In genomic region chr1:58895082-58895481, GRCh38 we compare ENCODE assay signal across 14 cellular contexts.
A peak's percentile ranks its signal among the peaks of the same experiment; 100 is the strongest.
DNase-seq lines count a peak whose midpoint lies in the region; ATAC-seq and TF ChIP-seq lines count a peak whose summit lies in the region.
"Had no signal": no experiment of that assay in that cellular context is flagged by ENCODE, and none has a peak within 500 bp of the region (broad histone marks: within the 10 kb centered on the region; RNA-seq: fewer than 3 reads in every experiment).

No MANE protein-coding gene starts in this region.

- H3K36me3 ChIP-seq in IMR-90 (ENCODE audit: control insufficient read depth, insufficient read depth, low read length) (no peaks in the 10 kb centered on the region), spleen (no peaks in the 10 kb centered on the region)

- TF ChIP-seq CTCF in IMR-90 (conservative IDR thresholded peaks at IDR 0.05; ENCODE audit: low read depth, low read length) (no peak), spleen (IDR thresholded peaks at IDR 0.05 in 8 of 11, conservative IDR thresholded peaks at IDR 0.05 in 3 of 11) (no peak)

- peak overlapping the region; percentile 15 for H4K91ac ChIP-seq in IMR-90 (ENCODE audit: insufficient read depth, low read depth, low read length)

- H3K27ac Mint-ChIP-seq in T-helper 2 cell treated with Interferon-gamma antibody and Interleukin-4, amounts not matched to agents 5 μg/mL and 100 μg/mL, for 36 hours = peak overlapping the region; percentile 23
- H3K27ac Mint-ChIP-seq: activated CD4-positive, alpha-beta T cell treated with anti-CD3 and anti-CD28 coated beads, Interleukin-2, amount 10 ng/mL, durations not matched to agents 7 days and 5 days; activated naive CD4-positive, alpha-beta T cell treated with anti-CD3 and anti-CD28 coated beads, Interleukin-2, amount 10 ng/mL, durations not matched to agents 7 days and 5 days; progenitor cell of endocrine pancreas had no signal

- H3K9me3 ChIP-seq in IMR-90 (ENCODE audit: control insufficient read depth, insufficient read depth, low read length) (no peaks in the 10 kb centered on the region), right cardiac atrium (ENCODE audit: control insufficient read depth, low read length) (no peaks in the 10 kb centered on the region), spleen (no peaks in the 10 kb centered on the region)
- H3K9me3 ChIP-seq: testis had no signal

- peaks cover 10% of the 10 kb centered on the region for H3K9me1 ChIP-seq in IMR-90 (ENCODE audit: insufficient read depth, low read length)

- peak overlapping the region; percentile 51; the same call in 1 of the 2 replicates for H2AK5ac ChIP-seq in IMR-90 (ENCODE audit: low read depth, low read length)

- peak overlapping the region; percentile 77 for H2AFZ ChIP-seq in IMR-90 (replicated peaks; ENCODE audit: low read length, poor library complexity)

- no peak overlapping the region for H3K4me2 ChIP-seq in IMR-90 (ENCODE audit: low read depth, low read length)

- peaks cover 16% of the 10 kb centered on the region for H3K4me1 ChIP-seq in IMR-90 (ENCODE audit: control insufficient read depth, insufficient read depth, low read length)
- H3K4me1 ChIP-seq in right cardiac atrium (ENCODE audit: control insufficient read depth, insufficient read depth, low read length) = peaks cover 34% of the 10 kb centered on the region
- H3K4me1 ChIP-seq in spleen = peaks cover 39 to 75% (median 61%) of the 10 kb centered on the region in 6 donors
- H3K4me1 ChIP-seq: foreskin keratinocyte had no signal

- H3K18ac ChIP-seq in IMR-90 (ENCODE audit: low read depth, low read length) = no peak overlapping the region

- in situ Hi-C loops in IMR-90 (cut with MboI; ENCODE audit: low sequenced_read_pairs) = no loop called here

- peak overlapping the region; percentile 64; the same call in 1 of the 2 replicates for H3K4ac ChIP-seq in IMR-90 (ENCODE audit: low read depth, low read length)

- no CpG with 5 or more reads among the region's 2 CpGs for WGBS in IMR-90 (ENCODE audit: extremely low coverage in 2 of 2, insufficient read length in 1 of 2), 2 experiments
- 83% methylated on average over 2 of the region's 2 CpGs for WGBS in right cardiac atrium
- WGBS in spleen, 5 donors = 75 to 88% (median 85%) methylated on average over 2 of the region's 2 CpGs

- no peak overlapping the region for H3K9ac ChIP-seq in IMR-90 (ENCODE audit: low read depth, low read length)

- no peak overlapping the region for H3K4me3 Mint-ChIP-seq in T-helper 2 cell treated with Interferon-gamma antibody and Interleukin-4, amounts not matched to agents 5 μg/mL and 100 μg/mL, for 36 hours
- H3K4me3 Mint-ChIP-seq: activated CD4-positive, alpha-beta T cell treated with anti-CD3 and anti-CD28 coated beads, Interleukin-2, amount 10 ng/mL, durations not matched to agents 7 days and 5 days; activated naive CD4-positive, alpha-beta T cell treated with anti-CD3 and anti-CD28 coated beads, Interleukin-2, amount 10 ng/mL, durations not matched to agents 7 days and 5 days had no signal

- no peak overlapping the region for H3K14ac ChIP-seq in IMR-90 (replicated peaks; ENCODE audit: low read depth, low read length)

- H3K27me3 ChIP-seq in IMR-90 (ENCODE audit: control insufficient read depth, insufficient read depth, low read length) (no peaks in the 10 kb centered on the region), right cardiac atrium (ENCODE audit: control insufficient read depth, insufficient read depth) (no peaks in the 10 kb centered on the region), spleen (replicated peaks in 1 of 7) (no peaks in the 10 kb centered on the region)
- H3K27me3 ChIP-seq: foreskin keratinocyte, testis had no signal

- H4K8ac ChIP-seq in IMR-90 (ENCODE audit: low read depth in 2 of 2, low read length in 2 of 2) = peak overlapping the region in 1 of 2 experiments; percentile 13; a peak in 1 of 4 replicates

- H2AK9ac ChIP-seq in IMR-90 (replicated peaks; ENCODE audit: low read depth, low read length, poor library complexity) = no peak overlapping the region

- H3K27me3 Mint-ChIP-seq in T-helper 2 cell treated with Interferon-gamma antibody and Interleukin-4, amounts not matched to agents 5 μg/mL and 100 μg/mL, for 36 hours (ENCODE audit: low read depth) = no peaks in the 10 kb centered on the region

- H3K4me1 Mint-ChIP-seq in T-helper 2 cell treated with Interferon-gamma antibody and Interleukin-4, amounts not matched to agents 5 μg/mL and 100 μg/mL, for 36 hours (ENCODE audit: low read depth) = peaks cover 14% of the 10 kb centered on the region

- BruUV-seq in IMR-90 (replicated peaks; lab: Mats Ljungman, UMichigan) = no TSS peak

- peak overlapping the region; percentile 40 for H2BK120ac ChIP-seq in IMR-90 (ENCODE audit: low read depth, low read length)

- no peak for ATAC-seq in IMR-90 (ENCODE audit: low read depth)
- no peak for ATAC-seq in right cardiac atrium
- ATAC-seq in HG03469 (IDR thresholded peaks at IDR 0.05; ENCODE audit: unreplicated experiment) = no peak

- intact Hi-C loops in IMR-90 (cut with micrococcal nuclease) = loop anchor here (5.0 kb wide), 1 partner anchor 153 kb away; no protein-coding TSS in a partner anchor
- intact Hi-C loops in right cardiac atrium (cut with DNase I) = loop anchor here in 3 of 4 donors (5.0 to 10.0 kb wide), 3 partner anchors 78 to 113 kb away; partner anchors contain the start of gene JUN (in 2 of the 3)
- intact Hi-C loops in spleen (cut with DNase I; ENCODE audit: low total_unique reads) = no loop called here

- H3K4me3 ChIP-seq in IMR-90 (ENCODE audit: insufficient read depth, low read depth, low read length) (no peak overlapping the region), right cardiac atrium (ENCODE audit: low read length) (no peak overlapping the region), spleen (no peak overlapping the region)
- H3K4me3 ChIP-seq: testis had no signal

- H2BK5ac ChIP-seq in IMR-90 (ENCODE audit: low read depth, low read length, poor library complexity, severe bottlenecking) = no peak overlapping the region

- no peak overlapping the region for H3K27ac ChIP-seq in IMR-90 (ENCODE audit: insufficient read depth, low read length)
- H3K27ac ChIP-seq in right cardiac atrium (ENCODE audit: low read length) = no peak overlapping the region
- H3K27ac ChIP-seq in spleen = peak overlapping the region in 6 of 8 donors; percentile 56 to 87 (median 78)
- H3K27ac ChIP-seq: foreskin keratinocyte had no signal

- no peaks in the 10 kb centered on the region for H3K36me3 Mint-ChIP-seq in T-helper 2 cell treated with Interferon-gamma antibody and Interleukin-4, amounts not matched to agents 5 μg/mL and 100 μg/mL, for 36 hours (ENCODE audit: low read depth)

- 0 out of 3 replicates have a peak overlapping the region, but pooled peaks have one; percentile 38 for H2BK15ac ChIP-seq in IMR-90 (ENCODE audit: low read depth, low read length)

- H3K9me3 Mint-ChIP-seq in T-helper 2 cell treated with Interferon-gamma antibody and Interleukin-4, amounts not matched to agents 5 μg/mL and 100 μg/mL, for 36 hours = no peaks in the 10 kb centered on the region
- H3K9me3 Mint-ChIP-seq: activated naive CD4-positive, alpha-beta T cell treated with anti-CD3 and anti-CD28 coated beads, Interleukin-2, amount 10 ng/mL, durations not matched to agents 7 days and 5 days had no signal

- H4K20me1 ChIP-seq in IMR-90 (ENCODE audit: insufficient read depth, low read length) = no peaks in the 10 kb centered on the region

- no peak overlapping the region for H3K23ac ChIP-seq in IMR-90 (ENCODE audit: low read depth, low read length)

- H2BK20ac ChIP-seq in IMR-90 (ENCODE audit: low read depth, low read length) = peak overlapping the region; percentile 64; the same call in 1 of the 2 replicates

- POLR2A ChIA-PET in IMR-90 (lab: Charles Lee; ENCODE audit: unreplicated experiment) = no interaction called here

- no peak for DNase-seq in T-helper 2 cell treated with Interferon-gamma antibody and Interleukin-4, amounts not matched to agents 5 μg/mL and 100 μg/mL, for 36 hours (ENCODE audit: low spot score)
- DNase-seq in T-helper 2 cell (no peak), IMR-90 (no peak), right cardiac atrium (peak in 2 of 3 donors; percentile 60 to 64), spleen (no peak), CD1c-positive myeloid dendritic cell (ENCODE audit: extremely low spot score) (no peak), NCI-H128 (lab: John Stamatoyannopoulos, UW; ENCODE audit: unreplicated experiment) (no peak)
- DNase-seq: activated CD4-positive, alpha-beta T cell treated with anti-CD3 and anti-CD28 coated beads, Interleukin-2, amount 10 ng/mL, durations not matched to agents 7 days and 5 days; activated naive CD4-positive, alpha-beta T cell treated with anti-CD3 and anti-CD28 coated beads, Interleukin-2, amount 10 ng/mL, durations not matched to agents 7 days and 5 days; cortex of kidney; foreskin keratinocyte; testis had no signal

- dilution Hi-C loops in IMR-90 (cut with HindIII; ENCODE audit: low sequenced_read_pairs, unreplicated experiment) = no loop called here

- no peaks in the 10 kb centered on the region for H3K79me1 ChIP-seq in IMR-90 (ENCODE audit: low read depth in 1 of 2, low read length in 2 of 2)

- CTCF ChIA-PET in IMR-90 (lab: Yijun Ruan, JAX) = interaction anchor here (1.6 kb wide), 1 partner anchor 16 kb away, joined by 4 read pairs; no protein-coding TSS in a partner anchor

- TF ChIP-seq RAD21 in IMR-90 (IDR thresholded peaks at IDR 0.05; ENCODE audit: low read length) = no peak

- H4K5ac ChIP-seq in IMR-90 (ENCODE audit: low read depth, low read length) = no peak overlapping the region

- H3K56ac ChIP-seq in IMR-90 (ENCODE audit: extremely low read depth, insufficient read depth, low read length) = no peak overlapping the region

- TF ChIP-seq POLR2A in IMR-90 (IDR thresholded peaks at IDR 0.05; ENCODE audit: low read depth, low read length) (no peak), spleen (IDR thresholded peaks at IDR 0.05) (no peak)

TF ChIP-seq in IMR-90, 13 proteins besides CTCF, POLR2A, EP300 and RAD21 (continues in another document):
- no peak for TF ChIP-seq BHLHE40 (IDR thresholded peaks at IDR 0.05; ENCODE audit: low read depth, low read length)
- no peak for TF ChIP-seq RCOR1 (IDR thresholded peaks at IDR 0.05; ENCODE audit: insufficient replicate concordance, low read length)
- no peak for TF ChIP-seq MAFK (IDR thresholded peaks at IDR 0.05; ENCODE audit: low read depth, low read length)
- no peak for TF ChIP-seq NFE2L2 (IDR thresholded peaks at IDR 0.05; ENCODE audit: low read depth, low read length)
- no peak for TF ChIP-seq ELK1 (IDR thresholded peaks at IDR 0.05; ENCODE audit: borderline replicate concordance, low read depth, low read length)
- TF ChIP-seq MAZ (IDR thresholded peaks at IDR 0.05; ENCODE audit: borderline replicate concordance, low read depth, low read length) = no peak
- TF ChIP-seq FOS (IDR thresholded peaks at IDR 0.05; ENCODE audit: low read depth, low read length) = no peak

Comparison
In these comparisons a context has a peak if more than half of its experiments do, and no peak if none do; other contexts are left out.
1. DNase-seq: peak in right cardiac atrium (2 of 3); none in T-helper 2 cell treated with Interferon-gamma antibody and Interleukin-4, amounts not matched to agents 5 μg/mL and 100 μg/mL, for 36 hours (single experiment), T-helper 2 cell (0 of 5), IMR-90 (single experiment), spleen (single experiment), CD1c-positive myeloid dendritic cell (single experiment) and NCI-H128 (single experiment).
2. H3K27ac ChIP-seq: peak in spleen (6 of 8); none in IMR-90 (single experiment) and right cardiac atrium (single experiment).